12 cellular contexts compared by ENCODE assay signal in the genomic region with DNA sequence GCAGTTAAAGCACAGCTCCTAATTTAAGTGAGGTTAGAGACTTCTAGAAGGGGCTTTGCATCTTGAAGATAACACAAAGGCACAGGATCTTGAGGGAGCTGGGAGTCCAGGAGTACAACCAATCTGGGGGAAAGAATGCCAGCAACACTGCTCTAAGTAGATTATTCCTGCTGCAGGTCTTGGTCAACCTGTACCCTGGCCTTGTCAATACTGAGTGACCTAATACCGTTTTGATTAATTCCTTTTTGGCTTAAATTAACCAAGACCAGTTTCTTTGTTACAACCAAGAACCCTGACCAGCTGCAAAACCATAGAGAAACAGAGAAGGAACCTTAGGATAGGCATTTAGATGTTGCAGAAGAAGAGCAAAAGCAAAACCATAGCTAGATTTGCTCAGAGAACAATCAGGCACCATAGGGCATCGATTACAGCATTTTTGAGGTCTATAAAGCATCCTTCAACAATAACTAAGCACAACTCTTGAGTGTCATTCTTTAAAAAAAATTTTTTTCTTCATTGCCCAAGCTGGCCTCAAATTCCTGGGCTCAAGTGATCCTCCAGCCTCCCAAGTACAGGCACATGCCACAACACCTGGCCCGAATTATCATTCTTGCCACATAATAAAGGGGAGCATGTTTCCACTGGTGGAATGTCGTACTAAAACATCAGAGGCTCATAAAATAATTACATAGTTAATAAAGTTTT. TPM values are rescaled to one million over a fixed set of nuclear protein-coding genes. Genes with fewer than 3 reads are reported as not detected.
A peak's percentile ranks its signal among the peaks of the same experiment; 100 is the strongest.
DNase-seq lines count a peak whose midpoint lies in the region; ATAC-seq and TF ChIP-seq lines count a peak whose summit lies in the region.
"Had no signal": no experiment of that assay in that cellular context is flagged by ENCODE, and none has a peak within 500 bp of the region (broad histone marks: within the 10 kb centered on the region; RNA-seq: fewer than 3 reads in every experiment).

No MANE protein-coding gene starts in this region.

- H3K27me3 ChIP-seq in liver (ENCODE audit: control insufficient read depth in 4 of 4, insufficient read depth in 4 of 4, low read length in 3 of 4) (no peaks in the 10 kb centered on the region), suprapubic skin (no peaks in the 10 kb centered on the region)

- H3K9me3 ChIP-seq in liver (ENCODE audit: control insufficient read depth in 4 of 4, low read length in 3 of 4), result no peaks in the 10 kb centered on the region
- H3K9me3 ChIP-seq in suprapubic skin, result no peaks in the 10 kb centered on the region

- no peak for TF ChIP-seq CTCF in liver (IDR thresholded peaks at IDR 0.05; ENCODE audit: low read depth, low read length, missing input control)
- no peak for TF ChIP-seq CTCF in suprapubic skin (IDR thresholded peaks at IDR 0.05)
- TF ChIP-seq CTCF in GM13976 (IDR thresholded peaks at IDR 0.05; ENCODE audit: borderline replicate concordance, control extremely low read depth, extremely low read depth, insufficient read depth, missing control alignments), result no peak
- TF ChIP-seq CTCF in RWPE1 (conservative IDR thresholded peaks at IDR 0.05; ENCODE audit: low read depth), result no peak

- no peak overlapping the region for H3K4me3 ChIP-seq in liver (ENCODE audit: low read depth in 1 of 3, low read length in 3 of 3)
- no peak overlapping the region for H3K4me3 ChIP-seq in suprapubic skin

- peak overlapping the region; percentile 25 to 31 for H3K27ac ChIP-seq in liver (ENCODE audit: low read depth in 1 of 2, low read length in 2 of 2)
- peak overlapping the region; percentile 73 for H3K27ac ChIP-seq in suprapubic skin
- H3K27ac ChIP-seq in RWPE1, result no peak overlapping the region

- H3K36me3 Mint-ChIP-seq in activated naive CD4-positive, alpha-beta T cell treated with anti-CD3 and anti-CD28 coated beads, Interleukin-2, amount 10 ng/mL, durations not matched to agents 7 days and 5 days, result peaks cover 25% of the 10 kb centered on the region
- peaks cover 31% of the 10 kb centered on the region for H3K36me3 Mint-ChIP-seq in activated naive CD4-positive, alpha-beta T cell treated with anti-CD3 and anti-CD28 coated beads for 36 hours (ENCODE audit: low read depth)
- H3K36me3 Mint-ChIP-seq in T-cell, result peaks cover 5% of the 10 kb centered on the region

- TF ChIP-seq RAD21 in liver (IDR thresholded peaks at IDR 0.05), result no peak

- peak overlapping the region; percentile 45 for H3K27ac Mint-ChIP-seq in activated naive CD4-positive, alpha-beta T cell treated with anti-CD3 and anti-CD28 coated beads, Interleukin-2, amount 10 ng/mL, durations not matched to agents 7 days and 5 days
- H3K27ac Mint-ChIP-seq in activated naive CD4-positive, alpha-beta T cell treated with anti-CD3 and anti-CD28 coated beads for 36 hours, result no peak overlapping the region
- H3K27ac Mint-ChIP-seq in T-cell, result peak overlapping the region in 1 of 2 donors; percentile 36

- WGBS in liver, result 72% methylated on average over 4 of the region's 4 CpGs
- 57% methylated on average over 4 of the region's 4 CpGs for WGBS in suprapubic skin

- no peak for ATAC-seq in T-cell (replicated peaks in 1 of 4)

- TF ChIP-seq EP300 in suprapubic skin (IDR thresholded peaks at IDR 0.05), result no peak

- H3K36me3 ChIP-seq in liver (ENCODE audit: control insufficient read depth in 4 of 4, insufficient read depth in 3 of 4, low read depth in 1 of 4, low read length in 3 of 4), result no peaks in the 10 kb centered on the region
- no peaks in the 10 kb centered on the region for H3K36me3 ChIP-seq in suprapubic skin

- intact Hi-C loops in activated naive CD4-positive, alpha-beta T cell treated with anti-CD3 and anti-CD28 coated beads for 36 hours (cut with micrococcal nuclease), result no loop called here

- H3K4me1 ChIP-seq in liver (ENCODE audit: control insufficient read depth in 4 of 4, insufficient read depth in 4 of 4, low read length in 3 of 4), result peaks cover 18 to 75% (median 70%) of the 10 kb centered on the region in 4 donors
- peaks cover 74% of the 10 kb centered on the region for H3K4me1 ChIP-seq in suprapubic skin

- H3K9me3 Mint-ChIP-seq in activated naive CD4-positive, alpha-beta T cell treated with anti-CD3 and anti-CD28 coated beads, Interleukin-2, amount 10 ng/mL, durations not matched to agents 7 days and 5 days, result no peaks in the 10 kb centered on the region
- no peaks in the 10 kb centered on the region for H3K9me3 Mint-ChIP-seq in activated naive CD4-positive, alpha-beta T cell treated with anti-CD3 and anti-CD28 coated beads for 36 hours
- no peaks in the 10 kb centered on the region for H3K9me3 Mint-ChIP-seq in T-cell

- no peak overlapping the region for H3K9ac ChIP-seq in liver (ENCODE audit: low read depth in 1 of 2, low read length in 2 of 2)

- CTCF ChIA-PET in activated naive CD4-positive, alpha-beta T cell treated with anti-CD3 and anti-CD28 coated beads, Interleukin-2, amount 10 ng/mL, durations not matched to agents 7 days and 5 days (lab: Charles Lee), result interaction anchor here (0.8 to 2.2 kb wide), 4 partner anchors 22 to 210 kb away, joined by 3 to 8 read pairs (median 5); no protein-coding TSS in a partner anchor
- CTCF ChIA-PET in activated naive CD4-positive, alpha-beta T cell treated with anti-CD3 and anti-CD28 coated beads for 36 hours (lab: Charles Lee), result interaction anchor here (0.6 to 3.9 kb wide), 7 partner anchors 23 to 165 kb away, joined by 3 to 20 read pairs (median 3); a partner anchor contains a TSS
- CTCF ChIA-PET in T-cell (lab: Charles Lee), result no interaction called here
- CTCF ChIA-PET in RWPE1 (lab: Yijun Ruan, JAX), result no interaction called here

- DNase-seq in activated naive CD4-positive, alpha-beta T cell treated with anti-CD3 and anti-CD28 coated beads, Interleukin-2, amount 10 ng/mL, durations not matched to agents 7 days and 5 days, result no peak
- DNase-seq in activated naive CD4-positive, alpha-beta T cell treated with anti-CD3 and anti-CD28 coated beads for 36 hours, result no peak
- no peak for DNase-seq in T-cell
- DNase-seq in suprapubic skin (ENCODE audit: low spot score in 2 of 2), result no peak
- DNase-seq in GM13976 (ENCODE audit: low spot score), result no peak
- no peak for DNase-seq in SHP77 treated with DMSO at 0.1 percent for 48 hours (lab: John Stamatoyannopoulos, UW)
- DNase-seq in RWPE1 (ENCODE audit: low spot score), result no peak
- DNase-seq: activated CD4-positive, alpha-beta T cell treated with anti-CD3 and anti-CD28 coated beads for 1 hour; activated gamma-delta T cell; NCI-H1105 treated with DMSO at 0.1 percent for 48 hours; NCI-H748 treated with DMSO at 0.1 percent for 48 hours had no signal

- in situ Hi-C loops in GM13976 (cut with MboI; ENCODE audit: low sequenced_read_pairs, unreplicated experiment), result no loop called here

- peaks cover 64% of the 10 kb centered on the region for H3K4me1 Mint-ChIP-seq in activated naive CD4-positive, alpha-beta T cell treated with anti-CD3 and anti-CD28 coated beads, Interleukin-2, amount 10 ng/mL, durations not matched to agents 7 days and 5 days
- H3K4me1 Mint-ChIP-seq in activated naive CD4-positive, alpha-beta T cell treated with anti-CD3 and anti-CD28 coated beads for 36 hours (ENCODE audit: low read depth), result peaks cover 80% of the 10 kb centered on the region
- H3K4me1 Mint-ChIP-seq in T-cell, result peaks cover 83 to 91% (median 89%) of the 10 kb centered on the region in 3 donors

- H3K27me3 Mint-ChIP-seq in activated naive CD4-positive, alpha-beta T cell treated with anti-CD3 and anti-CD28 coated beads, Interleukin-2, amount 10 ng/mL, durations not matched to agents 7 days and 5 days, result no peaks in the 10 kb centered on the region
- H3K27me3 Mint-ChIP-seq in activated naive CD4-positive, alpha-beta T cell treated with anti-CD3 and anti-CD28 coated beads for 36 hours (ENCODE audit: low read depth), result no peaks in the 10 kb centered on the region
- H3K27me3 Mint-ChIP-seq in T-cell, result no peaks in the 10 kb centered on the region

- POLR2A ChIA-PET in T-cell (lab: Charles Lee) (interaction anchor here in 1 of 2 donors (0.6 kb wide), 1 partner anchor 64 kb away, joined by 6 read pairs; a partner anchor contains a TSS), RWPE1 (lab: Yijun Ruan, JAX; ENCODE audit: low non-redundant PET) (no interaction called here)

- no peak for TF ChIP-seq POLR2A in suprapubic skin (IDR thresholded peaks at IDR 0.05)

- H3K4me3 Mint-ChIP-seq in activated naive CD4-positive, alpha-beta T cell treated with anti-CD3 and anti-CD28 coated beads, Interleukin-2, amount 10 ng/mL, durations not matched to agents 7 days and 5 days, result no peak overlapping the region
- no peak overlapping the region for H3K4me3 Mint-ChIP-seq in activated naive CD4-positive, alpha-beta T cell treated with anti-CD3 and anti-CD28 coated beads for 36 hours
- H3K4me3 Mint-ChIP-seq in T-cell, result peak overlapping the region in 2 of 3 donors; percentile 34 to 98

TF ChIP-seq in liver, 16 proteins besides CTCF, POLR2A, EP300 and RAD21 (continues in another document):
- TF ChIP-seq GABPA (IDR thresholded peaks at IDR 0.05 in 1 of 2, conservative IDR thresholded peaks at IDR 0.05 in 1 of 2) (no peak), FOXA2 (IDR thresholded peaks at IDR 0.05) (peak; percentile 17), HNF4A (conservative IDR thresholded peaks at IDR 0.05) (peak; percentile 64 to 74), RXRA (IDR thresholded peaks at IDR 0.05) (no peak), YY1 (IDR thresholded peaks at IDR 0.05) (no peak)
- TF ChIP-seq, protein P1, sequence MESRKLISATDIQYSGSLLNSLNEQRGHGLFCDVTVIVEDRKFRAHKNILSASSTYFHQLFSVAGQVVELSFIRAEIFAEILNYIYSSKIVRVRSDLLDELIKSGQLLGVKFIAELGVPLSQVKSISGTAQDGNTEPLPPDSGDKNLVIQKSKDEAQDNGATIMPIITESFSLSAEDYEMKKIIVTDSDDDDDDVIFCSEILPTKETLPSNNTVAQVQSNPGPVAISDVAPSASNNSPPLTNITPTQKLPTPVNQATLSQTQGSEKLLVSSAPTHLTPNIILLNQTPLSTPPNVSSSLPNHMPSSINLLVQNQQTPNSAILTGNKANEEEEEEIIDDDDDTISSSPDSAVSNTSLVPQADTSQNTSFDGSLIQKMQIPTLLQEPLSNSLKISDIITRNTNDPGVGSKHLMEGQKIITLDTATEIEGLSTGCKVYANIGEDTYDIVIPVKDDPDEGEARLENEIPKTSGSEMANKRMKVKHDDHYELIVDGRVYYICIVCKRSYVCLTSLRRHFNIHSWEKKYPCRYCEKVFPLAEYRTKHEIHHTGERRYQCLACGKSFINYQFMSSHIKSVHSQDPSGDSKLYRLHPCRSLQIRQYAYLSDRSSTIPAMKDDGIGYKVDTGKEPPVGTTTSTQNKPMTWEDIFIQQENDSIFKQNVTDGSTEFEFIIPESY (IDR thresholded peaks at IDR 0.05), result no peak

RNA-seq across cellular contexts. Expression of a gene that starts 6.3 kb away (rescaled TPM):
- 10 to 100 TPM; 84.7 to 87.6 TPM for total RNA-seq in activated naive CD4-positive, alpha-beta T cell treated with anti-CD3 and anti-CD28 coated beads for 36 hours
- 10 to 100 TPM; 65.0 to 95.3 (median 84.4) TPM for total RNA-seq in T-cell
- total RNA-seq in liver, result 100 to 1,000 TPM in 1 of 2 donors, 10 to 100 TPM in 1; 72.0 to 120 TPM
- 10 to 100 TPM; 42.9 to 47.4 TPM for polyA plus RNA-seq in liver
- 10 to 100 TPM; 69.4 to 92.4 (median 76.8) TPM for total RNA-seq in suprapubic skin

RNA-seq across cellular contexts. Expression of a gene that starts 57.1 kb away (rescaled TPM):
- total RNA-seq in activated naive CD4-positive, alpha-beta T cell treated with anti-CD3 and anti-CD28 coated beads for 36 hours, result 100 to 1,000 TPM; 429 to 463 TPM
- 100 to 1,000 TPM in 2 of 5 donors, 10 to 100 TPM in 3; 37.2 to 437 (median 54.0) TPM for total RNA-seq in T-cell
- total RNA-seq in liver, result 1 to 10 TPM; 1.6 to 2.8 TPM
- polyA plus RNA-seq in liver, result 1 to 10 TPM in 1 of 2 donors, under 1 TPM in 1; 0.99 to 1.7 TPM
- 100 to 1,000 TPM in 1 of 4 donors, 10 to 100 TPM in 3; 26.0 to 124 (median 74.1) TPM for total RNA-seq in suprapubic skin

Comparison
In these comparisons a context has a peak if more than half of its experiments do, and no peak if none do; other contexts are left out.
1. H3K4me3 Mint-ChIP-seq: peak in T-cell (2 of 3); none in activated naive CD4-positive, alpha-beta T cell treated with anti-CD3 and anti-CD28 coated beads, Interleukin-2, amount 10 ng/mL, durations not matched to agents 7 days and 5 days (single experiment) and activated naive CD4-positive, alpha-beta T cell treated with anti-CD3 and anti-CD28 coated beads for 36 hours (single experiment).
2. RNA of a gene that starts 57.1 kb away (total RNA-seq): 429 to 463 TPM in activated naive CD4-positive, alpha-beta T cell treated with anti-CD3 and anti-CD28 coated beads for 36 hours, 26.0 to 124 TPM in suprapubic skin and 37.2 to 437 TPM in T-cell; 1.6 to 2.8 TPM in liver; every median in the first group is over 4 times any median in the second.
3. CTCF ChIA-PET loops: an anchor here in activated naive CD4-positive, alpha-beta T cell treated with anti-CD3 and anti-CD28 coated beads, Interleukin-2, amount 10 ng/mL, durations not matched to agents 7 days and 5 days (0.8 to 2.2 kb wide) and activated naive CD4-positive, alpha-beta T cell treated with anti-CD3 and anti-CD28 coated beads for 36 hours (0.6 to 3.9 kb wide); none called in T-cell and RWPE1.